Comparison of ENCODE assay signal across 8 cellular contexts in the genomic region with DNA sequence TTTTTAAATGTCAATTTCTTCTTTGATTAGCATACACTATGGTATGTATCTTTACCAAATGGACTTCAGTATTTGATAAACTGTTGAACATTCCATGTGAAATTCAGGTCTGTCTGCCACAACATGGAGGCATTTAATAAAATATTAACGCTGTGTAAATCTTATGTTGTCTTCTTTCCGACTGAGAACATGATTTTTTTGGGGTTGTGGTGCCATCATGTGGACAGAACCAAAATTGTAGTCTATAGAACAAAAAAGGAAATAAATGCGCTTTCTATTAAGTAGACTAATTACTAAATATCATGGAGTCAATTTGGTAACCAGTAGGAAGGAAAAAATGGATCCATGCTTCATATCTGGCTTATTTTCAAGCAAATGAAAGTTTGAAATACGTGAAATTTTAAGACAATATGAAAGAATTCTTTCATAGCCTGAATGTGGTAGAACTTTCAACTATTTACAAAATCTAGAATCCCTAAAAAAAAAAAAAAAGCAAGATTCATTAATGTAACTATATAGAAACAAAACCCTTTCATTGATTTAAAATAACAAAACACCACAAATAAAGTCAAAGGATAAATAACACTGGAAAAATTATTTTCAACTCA. TPM values are rescaled to one million over a fixed set of nuclear protein-coding genes. Genes with fewer than 3 reads are reported as not detected.
DNase-seq lines count a peak whose midpoint lies in the region; ATAC-seq lines count a peak whose summit lies in the region.

No MANE protein-coding gene starts in this region.

- no peak overlapping the region for H3K27ac Mint-ChIP-seq in activated T-cell treated with anti-CD3 and anti-CD28 coated beads, Interleukin-2, amount 50 U/mL, for 72 hours

- no peak for ATAC-seq in activated T-cell treated with anti-CD3 and anti-CD28 coated beads, Interleukin-2, amount 50 U/mL, for 72 hours (replicated peaks in 1 of 2)
- no peak for ATAC-seq in HG03442 (IDR thresholded peaks at IDR 0.05; ENCODE audit: unreplicated experiment)
- no peak for ATAC-seq in HG03469 (IDR thresholded peaks at IDR 0.05; ENCODE audit: unreplicated experiment)

- no peaks in the 10 kb centered on the region for H3K9me3 Mint-ChIP-seq in activated T-cell treated with anti-CD3 and anti-CD28 coated beads, Interleukin-2, amount 50 U/mL, for 72 hours

- peaks cover 15% of the 10 kb centered on the region for H3K27me3 Mint-ChIP-seq in activated T-cell treated with anti-CD3 and anti-CD28 coated beads, Interleukin-2, amount 50 U/mL, for 72 hours (ENCODE audit: low read depth)

- DNase-seq in AG08396 (ENCODE audit: low spot score) (peak; percentile 29), EL (peak; percentile 73), NCI-H2227 treated with DMSO at 0.1 percent for 48 hours (lab: John Stamatoyannopoulos, UW) (peak; percentile 35), glomerular visceral epithelial cell (ENCODE audit: extremely low spot score) (peak; percentile 79), smooth muscle cell of the brain vasculature (ENCODE audit: low read depth, low spot score) (peak; percentile 33)
- DNase-seq in activated T-cell treated with anti-CD3 and anti-CD28 coated beads, Interleukin-2, amount 50 U/mL, for 72 hours = peak; percentile 34 to 43

- no peak overlapping the region for H3K4me3 Mint-ChIP-seq in activated T-cell treated with anti-CD3 and anti-CD28 coated beads, Interleukin-2, amount 50 U/mL, for 72 hours

- peaks cover 30% of the 10 kb centered on the region for H3K4me1 Mint-ChIP-seq in activated T-cell treated with anti-CD3 and anti-CD28 coated beads, Interleukin-2, amount 50 U/mL, for 72 hours (ENCODE audit: low read depth)

- H3K36me3 Mint-ChIP-seq in activated T-cell treated with anti-CD3 and anti-CD28 coated beads, Interleukin-2, amount 50 U/mL, for 72 hours (ENCODE audit: insufficient read depth in 2 of 2) = no peaks in the 10 kb centered on the region

RNA-seq across cellular contexts. Expression of a gene that starts 2.8 kb away (rescaled TPM):
- 10 to 100 TPM in 1 of 2 donors, 1 to 10 TPM in 1; 8.3 to 12.8 TPM for total RNA-seq in activated T-cell treated with anti-CD3 and anti-CD28 coated beads, Interleukin-2, amount 50 U/mL, for 72 hours

RNA-seq across cellular contexts. Expression of a gene that starts 28.5 kb away (rescaled TPM):
- total RNA-seq in activated T-cell treated with anti-CD3 and anti-CD28 coated beads, Interleukin-2, amount 50 U/mL, for 72 hours = not detected

Comparison
In these comparisons a context has a peak if more than half of its experiments do, and no peak if none do; other contexts are left out.
1. DNase-seq: peak in every context shown above with its lines; median percentile 79 in glomerular visceral epithelial cell; 73 in EL; 38 in activated T-cell treated with anti-CD3 and anti-CD28 coated beads, Interleukin-2, amount 50 U/mL, for 72 hours; 35 in NCI-H2227 treated with DMSO at 0.1 percent for 48 hours; 33 in smooth muscle cell of the brain vasculature; 29 in AG08396.